Comparison of ENCODE assay signal across 10 cellular contexts in genomic region chr2:111116016-111116746, GRCh38. TPM values are rescaled to one million over a fixed set of nuclear protein-coding genes. Genes with fewer than 3 reads are reported as not detected.
DNase-seq lines count a peak whose midpoint lies in the region; ATAC-seq, FAIRE-seq and TF ChIP-seq lines count a peak whose summit lies in the region.
"Had no signal": no experiment of that assay in that cellular context is flagged by ENCODE, and none has a peak within 500 bp of the region (broad histone marks: within the 10 kb centered on the region; RNA-seq: fewer than 3 reads in every experiment).

No MANE protein-coding gene starts in this region.

- POLR2A ChIA-PET in A549 (lab: Yijun Ruan, JAX), result no interaction called here

- 35% methylated on average over 7 of the region's 7 CpGs for WGBS in A549 (ENCODE audit: missing lambda C conversion rate)

- FAIRE-seq in A549 (lab: Jason Lieb, UNC), result no peak

- TF ChIP-seq POLR2A in A549 (IDR thresholded peaks at IDR 0.05; ENCODE audit: low read length), result no peak

- H3K36me3 Mint-ChIP-seq in activated naive CD4-positive, alpha-beta T cell treated with anti-CD3 and anti-CD28 coated beads, Interleukin-2, amount 50 U/mL, for 24 hours, result no peaks in the 10 kb centered on the region

- ATAC-seq in A549 (no peak), HG02870 (IDR thresholded peaks at IDR 0.05; ENCODE audit: unreplicated experiment) (peak; percentile 32), GM19328 (IDR thresholded peaks at IDR 0.05; ENCODE audit: unreplicated experiment) (no peak), GM18519 (IDR thresholded peaks at IDR 0.05; ENCODE audit: low FRiP score, unreplicated experiment) (no peak)

- H3K4me3 ChIP-seq in A549 (no peak overlapping the region; the same call in 2 of the 3 replicates), GM12865 (ENCODE audit: low read depth, low read length) (no peak overlapping the region)

- H3K4me1 Mint-ChIP-seq in activated naive CD4-positive, alpha-beta T cell treated with anti-CD3 and anti-CD28 coated beads, Interleukin-2, amount 50 U/mL, for 24 hours, result peaks cover 41% of the 10 kb centered on the region

- no peak overlapping the region for H3K27ac ChIP-seq in A549
- H3K27ac ChIP-seq: brain microvascular endothelial cell, skin epidermis had no signal

- TF ChIP-seq CTCF in A549 (IDR thresholded peaks at IDR 0.05) (no peak), GM12865 (IDR thresholded peaks at IDR 0.05; ENCODE audit: insufficient read depth, low read depth, low read length, missing control alignments) (no peak)

- H3K4me3 Mint-ChIP-seq in activated naive CD4-positive, alpha-beta T cell treated with anti-CD3 and anti-CD28 coated beads, Interleukin-2, amount 50 U/mL, for 24 hours, result peak overlapping the region; percentile 74

- H3K27me3 Mint-ChIP-seq in activated naive CD4-positive, alpha-beta T cell treated with anti-CD3 and anti-CD28 coated beads, Interleukin-2, amount 50 U/mL, for 24 hours, result peaks cover 29% of the 10 kb centered on the region

- peaks cover 12% of the 10 kb centered on the region; the same call in 2 of the 3 replicates for H3K4me1 ChIP-seq in A549

- DNase-seq in A549 (ENCODE audit: low read depth in 1 of 2, low spot score in 1 of 2), result no peak
- peak; percentile 74 for DNase-seq in GM12865 (ENCODE audit: low read depth)
- DNase-seq in NCI-H2029 (lab: John Stamatoyannopoulos, UW), result no peak
- no peak for DNase-seq in NCI-H1105 treated with DMSO at 0.1 percent for 48 hours (lab: John Stamatoyannopoulos, UW)

- CTCF ChIA-PET in A549 (lab: Yijun Ruan, JAX), result interaction anchor here (1.1 to 2.4 kb wide), 11 partner anchors 12 to 600 kb away, joined by 3 to 23 read pairs (median 6); no protein-coding TSS in a partner anchor

- peak overlapping the region; percentile 30 for H3K27ac Mint-ChIP-seq in activated naive CD4-positive, alpha-beta T cell treated with anti-CD3 and anti-CD28 coated beads, Interleukin-2, amount 50 U/mL, for 24 hours

- no peaks in the 10 kb centered on the region for H3K9me3 ChIP-seq in A549

- peak overlapping the region; percentile 99 for H3K4me2 ChIP-seq in A549

- no peaks in the 10 kb centered on the region for H3K9me3 Mint-ChIP-seq in activated naive CD4-positive, alpha-beta T cell treated with anti-CD3 and anti-CD28 coated beads, Interleukin-2, amount 50 U/mL, for 24 hours

- no peak for TF ChIP-seq RAD21 in A549 (conservative IDR thresholded peaks at IDR 0.05 in 1 of 2, IDR thresholded peaks at IDR 0.05 in 1 of 2)

- TF ChIP-seq EP300 in A549 (IDR thresholded peaks at IDR 0.05), result no peak

TF ChIP-seq in A549, 52 proteins besides CTCF, POLR2A, EP300 and RAD21:
- TF ChIP-seq GATA3 (IDR thresholded peaks at IDR 0.05; ENCODE audit: borderline replicate concordance) (no peak), KDM1A (IDR thresholded peaks at IDR 0.05; ENCODE audit: low read depth) (no peak), MAZ (IDR thresholded peaks at IDR 0.05; ENCODE audit: borderline replicate concordance, low read depth, low read length) (no peak), HDAC2 (IDR thresholded peaks at IDR 0.05) (no peak), ELK1 (IDR thresholded peaks at IDR 0.05; ENCODE audit: low read depth, low read length) (no peak), PBX3 (IDR thresholded peaks at IDR 0.05) (no peak), POLR2AphosphoS2 (conservative IDR thresholded peaks at IDR 0.05; ENCODE audit: low read length) (no peak), FOXS1 (CRISPR knock-in tag; IDR thresholded peaks at IDR 0.05) (no peak), EHMT2 (IDR thresholded peaks at IDR 0.05; ENCODE audit: low read depth) (no peak), BHLHE40 (IDR thresholded peaks at IDR 0.05; ENCODE audit: low read depth, low read length) (no peak), SMC3 (IDR thresholded peaks at IDR 0.05) (no peak), ZC3H11A (IDR thresholded peaks at IDR 0.05) (no peak)
- TF ChIP-seq, protein P1, sequence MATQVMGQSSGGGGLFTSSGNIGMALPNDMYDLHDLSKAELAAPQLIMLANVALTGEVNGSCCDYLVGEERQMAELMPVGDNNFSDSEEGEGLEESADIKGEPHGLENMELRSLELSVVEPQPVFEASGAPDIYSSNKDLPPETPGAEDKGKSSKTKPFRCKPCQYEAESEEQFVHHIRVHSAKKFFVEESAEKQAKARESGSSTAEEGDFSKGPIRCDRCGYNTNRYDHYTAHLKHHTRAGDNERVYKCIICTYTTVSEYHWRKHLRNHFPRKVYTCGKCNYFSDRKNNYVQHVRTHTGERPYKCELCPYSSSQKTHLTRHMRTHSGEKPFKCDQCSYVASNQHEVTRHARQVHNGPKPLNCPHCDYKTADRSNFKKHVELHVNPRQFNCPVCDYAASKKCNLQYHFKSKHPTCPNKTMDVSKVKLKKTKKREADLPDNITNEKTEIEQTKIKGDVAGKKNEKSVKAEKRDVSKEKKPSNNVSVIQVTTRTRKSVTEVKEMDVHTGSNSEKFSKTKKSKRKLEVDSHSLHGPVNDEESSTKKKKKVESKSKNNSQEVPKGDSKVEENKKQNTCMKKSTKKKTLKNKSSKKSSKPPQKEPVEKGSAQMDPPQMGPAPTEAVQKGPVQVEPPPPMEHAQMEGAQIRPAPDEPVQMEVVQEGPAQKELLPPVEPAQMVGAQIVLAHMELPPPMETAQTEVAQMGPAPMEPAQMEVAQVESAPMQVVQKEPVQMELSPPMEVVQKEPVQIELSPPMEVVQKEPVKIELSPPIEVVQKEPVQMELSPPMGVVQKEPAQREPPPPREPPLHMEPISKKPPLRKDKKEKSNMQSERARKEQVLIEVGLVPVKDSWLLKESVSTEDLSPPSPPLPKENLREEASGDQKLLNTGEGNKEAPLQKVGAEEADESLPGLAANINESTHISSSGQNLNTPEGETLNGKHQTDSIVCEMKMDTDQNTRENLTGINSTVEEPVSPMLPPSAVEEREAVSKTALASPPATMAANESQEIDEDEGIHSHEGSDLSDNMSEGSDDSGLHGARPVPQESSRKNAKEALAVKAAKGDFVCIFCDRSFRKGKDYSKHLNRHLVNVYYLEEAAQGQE (IDR thresholded peaks at IDR 0.05), result no peak
- TF ChIP-seq, protein P2, sequence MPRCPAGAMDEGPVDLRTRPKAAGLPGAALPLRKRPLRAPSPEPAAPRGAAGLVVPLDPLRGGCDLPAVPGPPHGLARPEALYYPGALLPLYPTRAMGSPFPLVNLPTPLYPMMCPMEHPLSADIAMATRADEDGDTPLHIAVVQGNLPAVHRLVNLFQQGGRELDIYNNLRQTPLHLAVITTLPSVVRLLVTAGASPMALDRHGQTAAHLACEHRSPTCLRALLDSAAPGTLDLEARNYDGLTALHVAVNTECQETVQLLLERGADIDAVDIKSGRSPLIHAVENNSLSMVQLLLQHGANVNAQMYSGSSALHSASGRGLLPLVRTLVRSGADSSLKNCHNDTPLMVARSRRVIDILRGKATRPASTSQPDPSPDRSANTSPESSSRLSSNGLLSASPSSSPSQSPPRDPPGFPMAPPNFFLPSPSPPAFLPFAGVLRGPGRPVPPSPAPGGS (IDR thresholded peaks at IDR 0.05), result no peak

RNA-seq across cellular contexts. Expression of gene BCL2L11, which starts 4.5 kb away (rescaled TPM):
- 7.4 and 14.5 TPM in 2 replicates for polyA plus RNA-seq in A549 (2011; rRNA removed)
- polyA plus RNA-seq in A549 (2012; cell fraction: cytosol; rRNA removed), result 3.7 and 5.8 TPM in 2 replicates
- 4.8 and 5.9 TPM in 2 replicates for polyA plus RNA-seq in A549 (2012; cell fraction: nucleus; rRNA removed)
- polyA plus RNA-seq in A549 (2017; fragmentation: RNase III; extraction: RNeasy Plus Mini Kit Qiagen cat#74134 plus additional on column Dnase treatment), result 9.6 to 17.4 TPM (median 14.5 TPM) in 3 replicates
- polyA minus RNA-seq in A549 (2011; rRNA and poly(A)+ RNA removed), result 15.2 and 16.4 TPM in 2 replicates
